In the genomic region with DNA sequence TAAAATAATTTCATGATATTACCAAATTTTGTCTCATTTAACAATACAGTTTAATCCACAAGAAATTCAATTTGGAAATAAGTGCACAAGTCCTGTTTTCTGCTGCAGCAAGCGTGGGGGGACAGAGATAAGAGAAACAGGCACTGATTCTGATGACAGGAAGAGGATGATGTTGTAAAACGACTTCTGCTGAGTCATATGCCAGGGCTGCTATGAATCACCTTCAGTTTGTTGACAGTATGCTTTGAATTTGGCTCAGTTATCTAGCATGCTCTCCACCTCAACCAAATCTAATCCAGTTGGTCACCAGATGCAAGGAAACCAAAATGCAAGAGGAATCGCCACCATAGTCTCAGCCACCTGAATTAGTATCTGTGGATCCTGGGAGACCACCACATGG, we compare ENCODE assay signal across 10 cellular contexts.
DNase-seq lines count a peak whose midpoint lies in the region; ATAC-seq and TF ChIP-seq lines count a peak whose summit lies in the region.
"Had no signal": no experiment of that assay in that cellular context is flagged by ENCODE, and none has a peak within 500 bp of the region (broad histone marks: within the 10 kb centered on the region; RNA-seq: fewer than 3 reads in every experiment).

No MANE protein-coding gene starts in this region.

- no peak overlapping the region for H3K27ac ChIP-seq in epithelial cell of prostate
- H3K27ac ChIP-seq in ovary: no peak overlapping the region

- TF ChIP-seq CTCF in ovary (IDR thresholded peaks at IDR 0.05): no peak

- intact Hi-C loops in ovary (cut with DNase I): no loop called here

- H3K4me3 ChIP-seq in ovary: no peak overlapping the region

- no peaks in the 10 kb centered on the region for H3K36me3 ChIP-seq in ovary

- TF ChIP-seq POLR2A in ovary (IDR thresholded peaks at IDR 0.05): no peak

- TF ChIP-seq EP300 in ovary (IDR thresholded peaks at IDR 0.05): no peak

- no peaks in the 10 kb centered on the region for H3K4me1 ChIP-seq in ovary (ENCODE audit: insufficient read depth)

- DNase-seq in NCI-H2029 treated with DMSO at 0.1 percent for 48 hours (lab: John Stamatoyannopoulos, UW): peak; percentile 5
- DNase-seq in epithelial cell of prostate (ENCODE audit: low read depth, low spot score): peak; percentile 62
- peak; percentile 9 for DNase-seq in putamen (ENCODE audit: low spot score)
- no peak for DNase-seq in ovary
- DNase-seq in AG20443 (ENCODE audit: low spot score): no peak
- DNase-seq: activated CD4-positive, alpha-beta T cell treated with anti-CD3 and anti-CD28 coated beads, Interleukin-2, amount 50 U/mL, for 4 hours; NCI-H1694; stimulated activated CD4-positive, alpha-beta T cell treated with anti-CD3 and anti-CD28 coated beads, Interleukin-1b, Interleukin-23, amount 100 ng/mL, for 48 hours had no signal

- no peaks in the 10 kb centered on the region for H3K27me3 ChIP-seq in ovary

- H3K9me3 ChIP-seq in ovary: no peaks in the 10 kb centered on the region

- WGBS in ovary, 3 donors: 24 to 25% (median 25%) methylated on average over 3 of the region's 3 CpGs

- peak; percentile 47 for ATAC-seq in GM21717 (IDR thresholded peaks at IDR 0.05; ENCODE audit: unreplicated experiment)
- ATAC-seq in HG03460 (IDR thresholded peaks at IDR 0.05; ENCODE audit: unreplicated experiment): no peak

Comparison
In these comparisons a context has a peak if more than half of its experiments do, and no peak if none do; other contexts are left out.
1. DNase-seq: peak in NCI-H2029 treated with DMSO at 0.1 percent for 48 hours (single experiment), epithelial cell of prostate (single experiment) and putamen (single experiment); none in ovary (0 of 5) and AG20443 (single experiment).